In genomic region chr4:47193179-47193578, GRCh38 we compare ENCODE assay signal across 3 cellular contexts.
"Had no signal": no experiment of that assay in that cellular context is flagged by ENCODE, and none has a peak within 500 bp of the region (broad histone marks: within the 10 kb centered on the region; RNA-seq: fewer than 3 reads in every experiment).

No MANE protein-coding gene starts in this region.

- DNase-seq: GDM1, GF-D8 had no signal

- H3K4me3 ChIP-seq: GM12878 had no signal

- ATAC-seq: GM12878 had no signal
